ENCODE assay signal across 10 cellular contexts in the genomic region with DNA sequence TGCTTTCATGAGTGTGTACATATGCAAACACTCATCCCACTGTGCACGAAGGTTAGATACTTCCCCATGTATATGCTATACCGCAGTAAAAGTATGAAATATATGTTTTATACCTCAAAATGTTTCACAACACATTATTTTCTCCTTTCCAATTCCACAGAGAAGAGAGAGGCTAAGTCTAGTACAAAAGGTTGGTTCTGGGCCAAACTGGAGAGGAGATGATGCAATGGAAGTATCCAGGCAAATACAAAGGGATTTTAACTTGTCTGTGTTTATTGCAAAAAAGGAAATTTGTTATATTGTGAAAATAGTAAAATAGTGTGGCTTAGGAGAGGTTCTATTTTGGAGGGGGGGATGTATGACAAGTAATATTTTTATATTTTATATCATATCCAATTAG.
DNase-seq lines count a peak whose midpoint lies in the region; ATAC-seq, FAIRE-seq and TF ChIP-seq lines count a peak whose summit lies in the region.
"Had no signal": no experiment of that assay in that cellular context is flagged by ENCODE, and none has a peak within 500 bp of the region (broad histone marks: within the 10 kb centered on the region; RNA-seq: fewer than 3 reads in every experiment).

No MANE protein-coding gene starts in this region.

- H3K36me3 Mint-ChIP-seq in activated naive CD4-positive, alpha-beta T cell treated with anti-CD3 and anti-CD28 coated beads, Interleukin-2, amount 10 ng/mL, durations not matched to agents 7 days and 5 days, result no peaks in the 10 kb centered on the region
- H3K36me3 Mint-ChIP-seq: activated CD8-positive, alpha-beta memory T cell treated with anti-CD3 and anti-CD28 coated beads, Interleukin-2, amount 10 ng/mL, durations not matched to agents 7 days and 5 days had no signal

- no peak for TF ChIP-seq POLR2A in right lobe of liver (IDR thresholded peaks at IDR 0.05)

- no peaks in the 10 kb centered on the region for H3K27me3 Mint-ChIP-seq in activated naive CD4-positive, alpha-beta T cell treated with anti-CD3 and anti-CD28 coated beads, Interleukin-2, amount 10 ng/mL, durations not matched to agents 7 days and 5 days
- H3K27me3 Mint-ChIP-seq: activated CD8-positive, alpha-beta memory T cell treated with anti-CD3 and anti-CD28 coated beads, Interleukin-2, amount 10 ng/mL, durations not matched to agents 7 days and 5 days had no signal

- CTCF ChIA-PET in AG04450 (lab: Charles Lee), result interaction anchor here (1.5 kb wide), 1 partner anchor 113 kb away, joined by 3 read pairs; no protein-coding TSS in a partner anchor
- CTCF ChIA-PET in activated naive CD4-positive, alpha-beta T cell treated with anti-CD3 and anti-CD28 coated beads, Interleukin-2, amount 10 ng/mL, durations not matched to agents 7 days and 5 days (lab: Charles Lee), result no interaction called here

- H3K4me3 Mint-ChIP-seq in activated naive CD4-positive, alpha-beta T cell treated with anti-CD3 and anti-CD28 coated beads, Interleukin-2, amount 10 ng/mL, durations not matched to agents 7 days and 5 days, result no peak overlapping the region
- H3K4me3 Mint-ChIP-seq: activated CD8-positive, alpha-beta memory T cell treated with anti-CD3 and anti-CD28 coated beads, Interleukin-2, amount 10 ng/mL, durations not matched to agents 7 days and 5 days had no signal

- TF ChIP-seq CTCF in AG04450 (IDR thresholded peaks at IDR 0.05; ENCODE audit: low read depth, low read length), result no peak
- TF ChIP-seq CTCF in right lobe of liver (IDR thresholded peaks at IDR 0.05), result no peak

- no peak overlapping the region for H3K27ac ChIP-seq in AG04450 (ENCODE audit: low read depth, low read length)
- H3K27ac ChIP-seq in right lobe of liver, result no peak overlapping the region
- H3K27ac ChIP-seq: C4-2B had no signal

- H3K36me3 ChIP-seq in right lobe of liver, result no peaks in the 10 kb centered on the region

- no peak overlapping the region for H3K27ac Mint-ChIP-seq in activated naive CD4-positive, alpha-beta T cell treated with anti-CD3 and anti-CD28 coated beads, Interleukin-2, amount 10 ng/mL, durations not matched to agents 7 days and 5 days
- H3K27ac Mint-ChIP-seq: activated CD8-positive, alpha-beta memory T cell treated with anti-CD3 and anti-CD28 coated beads, Interleukin-2, amount 10 ng/mL, durations not matched to agents 7 days and 5 days had no signal

- no peaks in the 10 kb centered on the region for H3K9me3 Mint-ChIP-seq in activated naive CD4-positive, alpha-beta T cell treated with anti-CD3 and anti-CD28 coated beads, Interleukin-2, amount 10 ng/mL, durations not matched to agents 7 days and 5 days

- WGBS in right lobe of liver (ENCODE audit: insufficient coverage, low coverage, low lambda C conversion rate, missing lambda C conversion rate), result 34% methylated on average over 2 of the region's 2 CpGs

- ATAC-seq in right lobe of liver (peak; percentile 55 to 82 (median 74)), GM18502 (IDR thresholded peaks at IDR 0.05; ENCODE audit: poor library complexity, unreplicated experiment) (no peak), GM18867 (IDR thresholded peaks at IDR 0.05; ENCODE audit: unreplicated experiment) (no peak)
- ATAC-seq: activated CD8-positive, alpha-beta memory T cell treated with anti-CD3 and anti-CD28 coated beads, Interleukin-2, amount 10 ng/mL, durations not matched to agents 7 days and 5 days had no signal

- DNase-seq in AG04450 (ENCODE audit: low read depth, low spot score) (peak; percentile 42), NCI-H2029 treated with DMSO at 0.1 percent for 48 hours (lab: John Stamatoyannopoulos, UW) (peak; percentile 32), right lobe of liver (no peak), DMS153 treated with DMSO at 0.1 percent for 48 hours (lab: John Stamatoyannopoulos, UW; ENCODE audit: unreplicated experiment) (no peak)
- no peak for DNase-seq in activated naive CD4-positive, alpha-beta T cell treated with anti-CD3 and anti-CD28 coated beads, Interleukin-2, amount 10 ng/mL, durations not matched to agents 7 days and 5 days
- DNase-seq: activated CD8-positive, alpha-beta memory T cell treated with anti-CD3 and anti-CD28 coated beads, Interleukin-2, amount 10 ng/mL, durations not matched to agents 7 days and 5 days had no signal

- peak; percentile 55 for FAIRE-seq in endometrium (lab: Jason Lieb, UNC)

- no peaks in the 10 kb centered on the region for H3K9me3 ChIP-seq in AG04450 (ENCODE audit: control insufficient read depth, insufficient read depth, low read length)
- no peaks in the 10 kb centered on the region for H3K9me3 ChIP-seq in right lobe of liver

- intact Hi-C loops in right lobe of liver (cut with DNase I), result no loop called here

- H3K4me3 ChIP-seq in AG04450 (ENCODE audit: low read depth, low read length) (no peak overlapping the region), right lobe of liver (no peak overlapping the region)

- no peaks in the 10 kb centered on the region for H3K4me1 Mint-ChIP-seq in activated naive CD4-positive, alpha-beta T cell treated with anti-CD3 and anti-CD28 coated beads, Interleukin-2, amount 10 ng/mL, durations not matched to agents 7 days and 5 days
- H3K4me1 Mint-ChIP-seq: activated CD8-positive, alpha-beta memory T cell treated with anti-CD3 and anti-CD28 coated beads, Interleukin-2, amount 10 ng/mL, durations not matched to agents 7 days and 5 days had no signal

- no peaks in the 10 kb centered on the region for H3K27me3 ChIP-seq in AG04450 (ENCODE audit: control insufficient read depth, insufficient read depth, low read length)
- no peaks in the 10 kb centered on the region for H3K27me3 ChIP-seq in right lobe of liver

- POLR2A ChIA-PET in AG04450 (lab: Yijun Ruan, JAX), result no interaction called here

- H3K4me1 ChIP-seq in right lobe of liver, result no peaks in the 10 kb centered on the region

Comparison
In these comparisons a context has a peak if more than half of its experiments do, and no peak if none do; other contexts are left out.
1. DNase-seq: peak in AG04450 (single experiment) and NCI-H2029 treated with DMSO at 0.1 percent for 48 hours (single experiment); none in right lobe of liver (0 of 3), DMS153 treated with DMSO at 0.1 percent for 48 hours (single experiment) and activated naive CD4-positive, alpha-beta T cell treated with anti-CD3 and anti-CD28 coated beads, Interleukin-2, amount 10 ng/mL, durations not matched to agents 7 days and 5 days (single experiment).
2. ATAC-seq: peak in right lobe of liver (4 of 4); none in GM18502 (single experiment) and GM18867 (single experiment).